Comparison of ENCODE assay signal across 8 cellular contexts in genomic region chr4:39458161-39458504, GRCh38. TPM values are rescaled to one million over a fixed set of nuclear protein-coding genes. Genes with fewer than 3 reads are reported as not detected.
A peak's percentile ranks its signal among the peaks of the same experiment; 100 is the strongest.
DNase-seq lines count a peak whose midpoint lies in the region; ATAC-seq and TF ChIP-seq lines count a peak whose summit lies in the region.
"Not testable (repeated sequence)": the region's sequence is repeated elsewhere in the genome, so short reads cannot be mapped to it uniquely, and the experiment has no call there.

No MANE protein-coding gene starts in this region.

- H2BK15ac ChIP-seq in neuronal stem cell (ENCODE audit: low read length): not testable (repeated sequence)

- peaks cover 12% of the 10 kb centered on the region for H3K79me1 ChIP-seq in neuronal stem cell (ENCODE audit: low read depth, low read length)

- not testable (repeated sequence) for H2BK12ac ChIP-seq in neuronal stem cell (ENCODE audit: low read length)

- H3K4me2 ChIP-seq in SK-N-SH: peak overlapping the region; percentile 98
- H3K4me2 ChIP-seq in neuronal stem cell (ENCODE audit: insufficient read depth, low read length, poor library complexity, severe bottlenecking): peak overlapping the region; percentile 80

- peak overlapping the region; percentile 97 to 99 for H3K4me3 ChIP-seq in SK-N-SH (ENCODE audit: low read depth in 2 of 2, low read length in 1 of 2)
- H3K4me3 ChIP-seq in epithelial cell of esophagus (ENCODE audit: low read length): peak overlapping the region; percentile 89
- peak overlapping the region; percentile 74 for H3K4me3 ChIP-seq in kidney epithelial cell (ENCODE audit: low read depth, low read length)
- H3K4me3 ChIP-seq in neuronal stem cell (ENCODE audit: low read length in 2 of 2): peak overlapping the region; percentile 78 to 86
- peak overlapping the region; percentile 95 for H3K4me3 ChIP-seq in thoracic aorta

- H2BK5ac ChIP-seq in neuronal stem cell (ENCODE audit: low read length): peak overlapping the region; percentile 94

- H3K23ac ChIP-seq in neuronal stem cell (ENCODE audit: low read depth, low read length, poor library complexity): peak overlapping the region; percentile 94

- not testable (repeated sequence) for H3K9me3 ChIP-seq in SK-N-SH; neuronal stem cell (replicated peaks in 1 of 2; ENCODE audit: control insufficient read depth in 2 of 2, insufficient read depth in 1 of 2, low read depth in 1 of 2, low read length in 2 of 2); thoracic aorta

- peak overlapping the region; percentile 93 for H3K4ac ChIP-seq in neuronal stem cell (ENCODE audit: low read length)

- H2AFZ ChIP-seq in SK-N-SH (ENCODE audit: low read depth): not testable (repeated sequence)
- H2AFZ ChIP-seq in neuronal stem cell (ENCODE audit: low read length): peak overlapping the region; percentile 83

- not testable (repeated sequence) for BruUV-seq in Calu3 (replicated peaks; lab: Mats Ljungman, UMichigan)

- H3K18ac ChIP-seq in neuronal stem cell (ENCODE audit: low read length): peak overlapping the region; percentile 98

- POLR2A ChIA-PET in SK-N-SH (lab: Yijun Ruan, JAX): interaction anchor here (1.4 to 1.5 kb wide), 2 partner anchors 9 to 598 kb away, joined by 5 to 7 read pairs; partner anchors contain the start of gene N4BP2

- peaks cover 57% of the 10 kb centered on the region for H3F3A ChIP-seq in SK-N-SH (replicated peaks; ENCODE audit: insufficient read depth)

- H3K27me3 Mint-ChIP-seq in Calu3 (ENCODE audit: unreplicated experiment): not testable (repeated sequence)

- not testable (repeated sequence) for TF ChIP-seq CTCF in Calu3 (IDR thresholded peaks at IDR 0.05; ENCODE audit: unreplicated experiment); SK-N-SH (IDR thresholded peaks at IDR 0.05); epithelial cell of esophagus (IDR thresholded peaks at IDR 0.05; ENCODE audit: insufficient read depth, low read depth, low read length, missing control alignments); kidney epithelial cell (IDR thresholded peaks at IDR 0.05; ENCODE audit: insufficient read depth, low read length, poor library complexity, severe bottlenecking); thoracic aorta (IDR thresholded peaks at IDR 0.05)

- not testable (repeated sequence) for H3K4me1 Mint-ChIP-seq in Calu3 (ENCODE audit: low read depth, unreplicated experiment)

- H3K79me2 ChIP-seq in SK-N-SH (ENCODE audit: insufficient read depth): peaks cover 57% of the 10 kb centered on the region

- TF ChIP-seq RAD21 in SK-N-SH (IDR thresholded peaks at IDR 0.05; ENCODE audit: low read length): not testable (repeated sequence)

- H3K14ac ChIP-seq in neuronal stem cell (ENCODE audit: low read length): peak overlapping the region; percentile 82

- H3K4me3 Mint-ChIP-seq in Calu3 (ENCODE audit: low read depth, unreplicated experiment): peak overlapping the region; percentile 90

- H4K8ac ChIP-seq in neuronal stem cell (ENCODE audit: low read depth, low read length): not testable (repeated sequence)

- TF ChIP-seq EP300 in SK-N-SH (IDR thresholded peaks at IDR 0.05; ENCODE audit: borderline replicate concordance in 1 of 2, low read depth in 1 of 2, low read length in 1 of 2): not testable (repeated sequence)

- not testable (repeated sequence) for H4K91ac ChIP-seq in neuronal stem cell (ENCODE audit: low read depth, low read length, poor library complexity)

- ATAC-seq in HG03442 (IDR thresholded peaks at IDR 0.05; ENCODE audit: unreplicated experiment): peak; percentile 1
- not testable (repeated sequence) for ATAC-seq in thoracic aorta (ENCODE audit: insufficient number of reproducible peaks, low FRiP score, low read depth)

- H3K36me3 ChIP-seq in SK-N-SH (replicated peaks in 1 of 2; ENCODE audit: control insufficient read depth in 1 of 2, insufficient read depth in 2 of 2, low read length in 1 of 2): peaks cover 53 to 55% of the 10 kb centered on the region in 2 experiments
- not testable (repeated sequence) for H3K36me3 ChIP-seq in kidney epithelial cell (ENCODE audit: control insufficient read depth, insufficient read depth, low read length)
- peaks cover 28 to 74% of the 10 kb centered on the region in 2 donors for H3K36me3 ChIP-seq in neuronal stem cell (replicated peaks in 1 of 2; ENCODE audit: control insufficient read depth in 2 of 2, insufficient read depth in 2 of 2, low read length in 2 of 2)
- peaks cover 39% of the 10 kb centered on the region for H3K36me3 ChIP-seq in thoracic aorta

- peaks cover 11 to 12% of the 10 kb centered on the region in 2 experiments; a peak in 3 of 4 replicates for H3K4me1 ChIP-seq in SK-N-SH (ENCODE audit: control insufficient read depth in 1 of 2, insufficient read depth in 2 of 2, low read depth in 1 of 2, low read length in 1 of 2)
- H3K4me1 ChIP-seq in neuronal stem cell (ENCODE audit: control insufficient read depth in 2 of 2, insufficient read depth in 1 of 2, low read depth in 1 of 2, low read length in 2 of 2): peaks cover 3 to 14% of the 10 kb centered on the region in 2 donors
- peaks cover 13 to 37% of the 10 kb centered on the region in 2 donors for H3K4me1 ChIP-seq in thoracic aorta (ENCODE audit: control insufficient read depth in 1 of 2, low read depth in 2 of 2)

- WGBS in SK-N-SH (ENCODE audit: low lambda C conversion rate): under 1% methylated on average over 13 of the region's 13 CpGs
- 0 to 1% (median 1%) methylated on average over 13 of the region's 13 CpGs for WGBS in adipose tissue, 3 donors
- no CpG with 5 or more reads among the region's 13 CpGs for WGBS in neuronal stem cell (ENCODE audit: extremely low coverage in 2 of 2, insufficient read length in 2 of 2, insufficient replicate concordance in 1 of 2), 2 donors

- not testable (repeated sequence) for H3K9me2 ChIP-seq in SK-N-SH

- not testable (repeated sequence) for DNase-seq in Calu3; SK-N-SH; epithelial cell of esophagus (ENCODE audit: low read depth); kidney epithelial cell (ENCODE audit: low read depth); neuronal stem cell (ENCODE audit: low spot score); thoracic aorta (ENCODE audit: low spot score)

- H3K27ac ChIP-seq in SK-N-SH (ENCODE audit: low read depth in 2 of 2, low read length in 1 of 2): peak overlapping the region; percentile 84 to 96
- H3K27ac ChIP-seq in adipose tissue (ENCODE audit: low read depth, low read length): peak overlapping the region; percentile 87
- H3K27ac ChIP-seq in neuronal stem cell (replicated peaks; ENCODE audit: low read length): peak overlapping the region; percentile 92
- H3K27ac ChIP-seq in thoracic aorta: peak overlapping the region; percentile 96 to 98

- intact Hi-C loops in Calu3 (cut with micrococcal nuclease; ENCODE audit: unreplicated experiment): loop anchor here (10.0 kb wide), 1 partner anchor 103 kb away; no protein-coding TSS in a partner anchor

- CTCF ChIA-PET in Calu3 (lab: Charles Lee) (interaction anchor here (1.2 kb wide), 1 partner anchor 11 kb away, joined by 3 read pairs; no protein-coding TSS in a partner anchor), SK-N-SH (lab: Yijun Ruan, JAX) (interaction anchor here (1.1 to 5.8 kb wide), 4 partner anchors 11 to 555 kb away, joined by 3 to 23 read pairs (median 4); partner anchors contain the start of gene PDS5A)

- H3K27ac Mint-ChIP-seq in Calu3 (ENCODE audit: unreplicated experiment): peak overlapping the region; percentile 98

- H2BK120ac ChIP-seq in neuronal stem cell (ENCODE audit: low read depth, low read length): not testable (repeated sequence)

- H3K9ac ChIP-seq in SK-N-SH (peak overlapping the region; percentile 95), neuronal stem cell (ENCODE audit: low read depth, low read length, poor library complexity) (peak overlapping the region; percentile 71)

- H3K27me3 ChIP-seq in SK-N-SH (ENCODE audit: insufficient read depth); kidney epithelial cell (ENCODE audit: control insufficient read depth, insufficient read depth, low read length); neuronal stem cell (ENCODE audit: control insufficient read depth in 3 of 3, insufficient read depth in 3 of 3, low read depth in 1 of 3, low read length in 3 of 3); thoracic aorta (replicated peaks; ENCODE audit: insufficient read depth): not testable (repeated sequence)

- H4K20me1 ChIP-seq in SK-N-SH (ENCODE audit: insufficient read depth): peaks cover 42% of the 10 kb centered on the region

- H3K9me3 Mint-ChIP-seq in Calu3 (ENCODE audit: low read depth, unreplicated experiment): not testable (repeated sequence)

- peak overlapping the region; percentile 97 for H2AK5ac ChIP-seq in neuronal stem cell (ENCODE audit: low read depth, low read length)

- peaks cover 64% of the 10 kb centered on the region for H3K36me3 Mint-ChIP-seq in Calu3 (ENCODE audit: insufficient read depth, unreplicated experiment)

RNA-seq across cellular contexts. Expression of gene RPL9, which starts 0.6 kb away (rescaled TPM):
- total RNA-seq in Calu3 (2022) (421 and 485 TPM in 2 replicates), kidney epithelial cell (5,053 and 6,223 TPM in 2 replicates), thoracic aorta (1,000 to 10,000 TPM; 2,526 to 3,169 TPM)
- polyA plus RNA-seq in SK-N-SH (2012; rRNA removed) (1,564 and 2,425 TPM in 2 replicates), adipose tissue (1,000 to 10,000 TPM; 1,530 to 3,846 (median 2,121) TPM)
- 2,841 and 2,925 TPM in 2 replicates for polyA plus RNA-seq in SK-N-SH (2012; cell fraction: cytosol; rRNA removed)
- 199 and 396 TPM in 2 replicates for polyA plus RNA-seq in SK-N-SH (2012; cell fraction: nucleus; rRNA removed)
- polyA plus RNA-seq in neuronal stem cell (2013, experiment 1 of 2): 2,920 TPM
- 2,926 TPM for polyA plus RNA-seq in neuronal stem cell (2013, experiment 2 of 2)

RNA-seq across cellular contexts. Expression of gene LIAS, which starts 0.7 kb away (rescaled TPM):
- total RNA-seq in Calu3 (2022) (10.0 and 12.9 TPM in 2 replicates), kidney epithelial cell (15.4 and 18.1 TPM in 2 replicates), thoracic aorta (1 to 10 TPM; 4.7 to 9.2 TPM)
- polyA plus RNA-seq in SK-N-SH (2012; rRNA removed) (9.2 and 10.8 TPM in 2 replicates), adipose tissue (10 to 100 TPM; 13.8 to 20.4 (median 14.1) TPM)
- polyA plus RNA-seq in SK-N-SH (2012; cell fraction: cytosol; rRNA removed): 11.1 and 13.0 TPM in 2 replicates
- polyA plus RNA-seq in SK-N-SH (2012; cell fraction: nucleus; rRNA removed): 8.3 and 11.8 TPM in 2 replicates
- polyA plus RNA-seq in neuronal stem cell (2013, experiment 1 of 2): 13.2 TPM
- polyA plus RNA-seq in neuronal stem cell (2013, experiment 2 of 2): 12.9 TPM

RNA-seq across cellular contexts. Expression of gene KLB, which starts 51.4 kb away (rescaled TPM):
- total RNA-seq in Calu3 (2022): 0.07 and 0.09 TPM in 2 replicates
- not detected in 2 replicates for polyA plus RNA-seq in SK-N-SH (2012; rRNA removed)
- not detected in 2 replicates for polyA plus RNA-seq in SK-N-SH (2012; cell fraction: cytosol; rRNA removed)
- not detected in 2 replicates for polyA plus RNA-seq in SK-N-SH (2012; cell fraction: nucleus; rRNA removed)
- polyA plus RNA-seq in adipose tissue: 10 to 100 TPM in 1 of 3 donors, 1 to 10 TPM in 2; 3.9 to 23.6 (median 7.8) TPM
- total RNA-seq in kidney epithelial cell: 0.07 and 0.21 TPM in 2 replicates
- not detected for polyA plus RNA-seq in neuronal stem cell (2013, experiment 1 of 2)
- under 0.01 TPM for polyA plus RNA-seq in neuronal stem cell (2013, experiment 2 of 2)
- total RNA-seq in thoracic aorta: not detected
